Comparison of ENCODE assay signal across 17 cellular contexts in the genomic region with DNA sequence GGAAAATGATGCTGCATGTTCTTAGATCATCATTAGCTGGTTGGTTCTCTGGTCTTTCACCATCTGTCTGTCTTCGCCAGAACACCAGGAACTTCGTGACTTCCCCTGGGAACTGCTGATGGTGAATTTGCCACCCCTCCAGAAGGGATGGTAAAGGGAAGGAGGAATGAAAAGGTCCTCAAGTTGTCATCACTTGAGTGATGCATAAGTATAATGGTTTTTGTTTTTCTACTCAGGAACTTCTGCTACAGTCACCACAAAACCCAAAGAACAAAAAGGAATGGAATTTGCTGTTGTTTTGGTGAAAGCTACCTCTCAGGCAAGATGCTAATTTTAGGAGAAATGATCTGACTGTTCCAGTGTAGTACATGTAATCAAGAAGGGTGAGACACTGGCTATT.
DNase-seq lines count a peak whose midpoint lies in the region; ATAC-seq, FAIRE-seq and TF ChIP-seq lines count a peak whose summit lies in the region.
"Had no signal": no experiment of that assay in that cellular context is flagged by ENCODE, and none has a peak within 500 bp of the region (broad histone marks: within the 10 kb centered on the region; RNA-seq: fewer than 3 reads in every experiment).

No MANE protein-coding gene starts in this region.

- no peak overlapping the region for H2BK20ac ChIP-seq in H1 (ENCODE audit: low read length)

- FAIRE-seq in H1 (lab: Jason Lieb, UNC), result peak; percentile 19
- FAIRE-seq: A549, G401.6, GM12891 had no signal

- H3K9me3 ChIP-seq in H1 (ENCODE audit: insufficient read depth in 2 of 2, low read depth in 1 of 2, low read length in 1 of 2), result no peaks in the 10 kb centered on the region
- H3K9me3 ChIP-seq: A549, BLaER1 had no signal

- 69% methylated on average over 2 of the region's 2 CpGs; no CpG with 5 or more reads in 1 of the 2 experiments for WGBS in H1 (ENCODE audit: extremely low coverage in 1 of 2, insufficient coverage in 1 of 2, insufficient read length in 1 of 2, insufficient replicate concordance in 2 of 2, low coverage in 1 of 2, low lambda C conversion rate in 2 of 2, missing lambda C conversion rate in 1 of 2), 2 experiments

- DNase-seq in DMS 273 treated with DMSO at 0.1 percent for 48 hours (lab: John Stamatoyannopoulos, UW) (peak; percentile 61), NCI-H446 (lab: John Stamatoyannopoulos, UW) (peak; percentile 35 to 71), H1 (ENCODE audit: low read depth in 1 of 2, low spot score in 2 of 2) (no peak)
- DNase-seq: AML-193; CD8-positive, alpha-beta memory T cell; DMS153; DMS79 treated with DMSO at 0.1 percent for 48 hours; EL; HCEC 1CT; HFFc6 had no signal

- ATAC-seq in GM21447 (IDR thresholded peaks at IDR 0.05; ENCODE audit: unreplicated experiment) (no peak), GM18502 (IDR thresholded peaks at IDR 0.05; ENCODE audit: poor library complexity, unreplicated experiment) (no peak), esophagus mucosa (no peak)
- ATAC-seq: A549 had no signal

- no peak overlapping the region for H3K9ac ChIP-seq in H1 (replicated peaks in 1 of 4; ENCODE audit: extremely low read depth in 1 of 4, low read depth in 3 of 4, low read length in 3 of 4)
- H3K9ac ChIP-seq: BLaER1 had no signal

- no peak overlapping the region for H4K91ac ChIP-seq in H1 (replicated peaks; ENCODE audit: insufficient read length, low read length)

- no peak overlapping the region for H2BK120ac ChIP-seq in H1 (replicated peaks; ENCODE audit: low read depth, low read length)

- no peak overlapping the region for H3K56ac ChIP-seq in H1 (replicated peaks; ENCODE audit: insufficient read length, low read depth, low read length)

- no peak overlapping the region for H2BK15ac ChIP-seq in H1 (ENCODE audit: low read length)

- no peak overlapping the region for H3K18ac ChIP-seq in H1 (ENCODE audit: extremely low read depth, low read length)

- no peaks in the 10 kb centered on the region for H3K23me2 ChIP-seq in H1 (ENCODE audit: low read depth, low read length)

- POLR2A ChIA-PET in H1 (lab: Charles Lee; ENCODE audit: partially characterized antibody), result no interaction called here

- TF ChIP-seq CTCF in H1 (IDR thresholded peaks at IDR 0.05; ENCODE audit: control extremely low read depth in 1 of 3, insufficient read depth in 1 of 3, low read depth in 1 of 3, low read length in 3 of 3), result no peak

- CTCF ChIA-PET in H1 (lab: Charles Lee; ENCODE audit: partially characterized antibody), result interaction anchor here (1.8 to 2.4 kb wide), 2 partner anchors 9 to 689 kb away, joined by 5 to 10 read pairs; no protein-coding TSS in a partner anchor

- no peaks in the 10 kb centered on the region for H3K79me2 ChIP-seq in H1 (ENCODE audit: control insufficient read depth in 1 of 2, insufficient read depth in 2 of 2, low read length in 2 of 2)

- H3K4me2 ChIP-seq in H1 (ENCODE audit: insufficient read depth in 1 of 2, low read depth in 2 of 2, low read length in 2 of 2), result no peak overlapping the region
- H3K4me2 ChIP-seq: A549, BLaER1 had no signal

- no peak overlapping the region for H3K14ac ChIP-seq in H1 (ENCODE audit: insufficient read length)

- H3K4ac ChIP-seq in H1 (replicated peaks; ENCODE audit: insufficient read length, low read depth, low read length), result no peak overlapping the region

- TF ChIP-seq EP300 in H1 (IDR thresholded peaks at IDR 0.05; ENCODE audit: borderline replicate concordance in 1 of 2, low read depth in 2 of 2, low read length in 2 of 2), result no peak

- H3K27me3 ChIP-seq in H1 (replicated peaks in 1 of 4; ENCODE audit: control insufficient read depth in 3 of 4, extremely low read depth in 1 of 4, insufficient read depth in 3 of 4, low read length in 3 of 4), result no peaks in the 10 kb centered on the region
- H3K27me3 ChIP-seq: BLaER1 had no signal

- no peak overlapping the region for H4K5ac ChIP-seq in H1 (ENCODE audit: insufficient read length, low read depth, low read length)

- no peaks in the 10 kb centered on the region for H3K79me1 ChIP-seq in H1 (ENCODE audit: low read depth, low read length)

- no peak for TF ChIP-seq RAD21 in H1 (IDR thresholded peaks at IDR 0.05 in 1 of 2, conservative IDR thresholded peaks at IDR 0.05 in 1 of 2; ENCODE audit: low read depth in 2 of 2, low read length in 2 of 2)

- no peak overlapping the region for H3K27ac ChIP-seq in H1 (ENCODE audit: low read depth, low read length)
- H3K27ac ChIP-seq: A549, BLaER1 had no signal

- no peaks in the 10 kb centered on the region for H3K4me1 ChIP-seq in H1 (replicated peaks in 1 of 4; ENCODE audit: control insufficient read depth in 3 of 4, insufficient read depth in 4 of 4, low read length in 3 of 4)
- H3K4me1 ChIP-seq: A549, BLaER1 had no signal

- no peaks in the 10 kb centered on the region for H3K36me3 ChIP-seq in H1 (ENCODE audit: control insufficient read depth in 2 of 4, insufficient read depth in 4 of 4, low read length in 3 of 4)
- H3K36me3 ChIP-seq: BLaER1 had no signal

- H3K4me3 ChIP-seq in H1 (ENCODE audit: extremely low read depth in 1 of 4, insufficient read depth in 2 of 4, low read depth in 3 of 4, low read length in 4 of 4), result no peak overlapping the region
- H3K4me3 ChIP-seq: A549, BLaER1 had no signal

- H4K20me1 ChIP-seq in H1 (replicated peaks in 1 of 2; ENCODE audit: control insufficient read depth in 1 of 2, insufficient read depth in 2 of 2, low read length in 2 of 2), result no peaks in the 10 kb centered on the region
- H4K20me1 ChIP-seq: BLaER1 had no signal

- H2BK5ac ChIP-seq in H1 (ENCODE audit: low read depth, low read length), result no peak overlapping the region

- no peak overlapping the region for H3K23ac ChIP-seq in H1 (ENCODE audit: insufficient read length)

- no peak overlapping the region for H4K8ac ChIP-seq in H1 (ENCODE audit: extremely low read depth, insufficient read depth, low read length)

- H2AK5ac ChIP-seq in H1 (ENCODE audit: low read depth, low read length), result no peak overlapping the region

- no peak overlapping the region for H2BK12ac ChIP-seq in H1 (ENCODE audit: low read depth, low read length)

- no peak for TF ChIP-seq POLR2A in H1 (IDR thresholded peaks at IDR 0.05; ENCODE audit: control extremely low read depth in 1 of 2, low read depth in 2 of 2, low read length in 2 of 2)

- H2AFZ ChIP-seq in H1 (ENCODE audit: low read length), result no peak overlapping the region

TF ChIP-seq in H1, 55 proteins besides CTCF, POLR2A, EP300 and RAD21 (continues in another document):
- no peak for TF ChIP-seq TBP (IDR thresholded peaks at IDR 0.05; ENCODE audit: low read depth, low read length)
- no peak for TF ChIP-seq SRF (IDR thresholded peaks at IDR 0.05; ENCODE audit: low read depth, low read length)
- TF ChIP-seq BACH1 (IDR thresholded peaks at IDR 0.05; ENCODE audit: low read length), result no peak
- no peak for TF ChIP-seq SP2 (IDR thresholded peaks at IDR 0.05; ENCODE audit: low read length)
- TF ChIP-seq TCF12 (IDR thresholded peaks at IDR 0.05; ENCODE audit: low read depth, low read length), result no peak
- no peak for TF ChIP-seq RNF2 (IDR thresholded peaks at IDR 0.05; ENCODE audit: borderline replicate concordance, low read depth, low read length, missing control alignments, poor library complexity, severe bottlenecking)

Comparison
In these comparisons a context has a peak if more than half of its experiments do, and no peak if none do; other contexts are left out.
1. DNase-seq: peak in DMS 273 treated with DMSO at 0.1 percent for 48 hours (single experiment) and NCI-H446 (2 of 2); none in H1 (0 of 2).